8 cellular contexts compared by ENCODE assay signal in genomic region chr19:18418725-18419194, GRCh38. TPM values are rescaled to one million over a fixed set of nuclear protein-coding genes. Genes with fewer than 3 reads are reported as not detected.
A peak's percentile ranks its signal among the peaks of the same experiment; 100 is the strongest.
DNase-seq lines count a peak whose midpoint lies in the region; ATAC-seq and TF ChIP-seq lines count a peak whose summit lies in the region.

No MANE protein-coding gene starts in this region.

- H3K36me3 ChIP-seq in SJCRH30 (no peaks in the 10 kb centered on the region), endodermal cell (ENCODE audit: control insufficient read depth, insufficient read depth, low read length) (no peaks in the 10 kb centered on the region)
- H3K36me3 ChIP-seq in naive thymus-derived CD4-positive, alpha-beta T cell (ENCODE audit: control insufficient read depth in 2 of 3, insufficient read depth in 3 of 3, low read length in 3 of 3) = no peaks in the 10 kb centered on the region

- no peak overlapping the region for H3K27ac Mint-ChIP-seq in endodermal cell
- peak overlapping the region in 8 of 9 donors; percentile 32 to 83 (median 65) for H3K27ac Mint-ChIP-seq in naive thymus-derived CD4-positive, alpha-beta T cell

- no peak overlapping the region for H3K27ac ChIP-seq in SJCRH30
- H3K27ac ChIP-seq in endodermal cell (ENCODE audit: low read depth, low read length) = peak overlapping the region; percentile 58
- no peak overlapping the region for H3K27ac ChIP-seq in naive thymus-derived CD4-positive, alpha-beta T cell (ENCODE audit: low read depth, low read length)

- H3K4me1 Mint-ChIP-seq in endodermal cell = peaks cover 6% of the 10 kb centered on the region
- peaks cover 40 to 85% (median 78%) of the 10 kb centered on the region in 7 donors for H3K4me1 Mint-ChIP-seq in naive thymus-derived CD4-positive, alpha-beta T cell

- no peaks in the 10 kb centered on the region for H3K9me3 Mint-ChIP-seq in endodermal cell
- H3K9me3 Mint-ChIP-seq in naive thymus-derived CD4-positive, alpha-beta T cell = peaks cover 0 to 1% (median 0%) of the 10 kb centered on the region in 11 donors

- no peaks in the 10 kb centered on the region for H3K36me3 Mint-ChIP-seq in endodermal cell (ENCODE audit: low read depth)
- peaks cover 0 to 8% (median 0%) of the 10 kb centered on the region in 5 donors for H3K36me3 Mint-ChIP-seq in naive thymus-derived CD4-positive, alpha-beta T cell

- H3K9ac ChIP-seq in endodermal cell (ENCODE audit: extremely low read depth, low read length, poor library complexity, severe bottlenecking) = no peak overlapping the region

- peaks cover 66% of the 10 kb centered on the region for H3K27me3 Mint-ChIP-seq in endodermal cell (ENCODE audit: insufficient read depth)
- H3K27me3 Mint-ChIP-seq in naive thymus-derived CD4-positive, alpha-beta T cell = peaks cover 8 to 32% (median 20%) of the 10 kb centered on the region in 5 donors

- intact Hi-C loops in naive thymus-derived CD4-positive, alpha-beta T cell (cut with micrococcal nuclease) = loop anchor here (1.0 to 10.0 kb wide), 8 partner anchors 11 to 474 kb away; partner anchors contain the start of genes KXD1 (in 1 of the 2), LSM4 (in 1 of the 2), RAB3A (in 1 of the 2) and UPF1 (in 1 of the 2)

- in situ Hi-C loops in ACHN (cut with HindIII; ENCODE audit: low pct_ligation_motif_present, low pct_unique_long_range_greater_than_20kb, low sequenced_read_pairs) = no loop called here

- POLR2A ChIA-PET in naive thymus-derived CD4-positive, alpha-beta T cell (lab: Charles Lee) = interaction anchor here (0.7 to 2.1 kb wide), 9 partner anchors 10 to 413 kb away, joined by 3 to 13 read pairs (median 4); partner anchors contain the start of genes JUND, RAB3A and UPF1

- H3K27me3 ChIP-seq in SJCRH30 (no peaks in the 10 kb centered on the region), endodermal cell (ENCODE audit: control insufficient read depth, insufficient read depth, low read length, poor library complexity, severe bottlenecking) (peaks cover 10% of the 10 kb centered on the region)
- peaks cover 0 to 14% of the 10 kb centered on the region in 2 donors for H3K27me3 ChIP-seq in naive thymus-derived CD4-positive, alpha-beta T cell (ENCODE audit: control insufficient read depth in 2 of 2, insufficient read depth in 2 of 2, low read length in 2 of 2)

- peak overlapping the region; percentile 61 for H3K4me3 Mint-ChIP-seq in endodermal cell
- peak overlapping the region; percentile 74 to 90 (median 85) for H3K4me3 Mint-ChIP-seq in naive thymus-derived CD4-positive, alpha-beta T cell

- H3K9me3 ChIP-seq in SJCRH30 (replicated peaks) (no peaks in the 10 kb centered on the region), endodermal cell (ENCODE audit: control insufficient read depth, low read length) (no peaks in the 10 kb centered on the region)
- no peaks in the 10 kb centered on the region for H3K9me3 ChIP-seq in naive thymus-derived CD4-positive, alpha-beta T cell (ENCODE audit: control insufficient read depth in 2 of 3, low read length in 3 of 3)

- peaks cover 27% of the 10 kb centered on the region for H3K4me1 ChIP-seq in SJCRH30
- no peaks in the 10 kb centered on the region for H3K4me1 ChIP-seq in endodermal cell (ENCODE audit: control insufficient read depth, insufficient read depth, low read length)
- peaks cover 68 to 73% of the 10 kb centered on the region in 2 donors for H3K4me1 ChIP-seq in naive thymus-derived CD4-positive, alpha-beta T cell (ENCODE audit: control insufficient read depth in 2 of 2, insufficient read depth in 2 of 2, low read length in 2 of 2)

- ATAC-seq in naive thymus-derived CD4-positive, alpha-beta T cell = peak; percentile 30
- ATAC-seq in HG03039 (IDR thresholded peaks at IDR 0.05; ENCODE audit: unreplicated experiment) = no peak

- CTCF ChIA-PET in naive thymus-derived CD4-positive, alpha-beta T cell (lab: Charles Lee) = interaction anchor here (0.8 to 2.1 kb wide), 3 partner anchors 7 to 30 kb away, joined by 3 to 8 read pairs (median 7); no protein-coding TSS in a partner anchor

- WGBS in endodermal cell (ENCODE audit: insufficient coverage in 1 of 2, insufficient read length in 1 of 2), 2 experiments = 23 to 33% methylated on average over 10 to 30 of the region's 30 CpGs

- H3K4me3 ChIP-seq in SJCRH30 (peak overlapping the region; percentile 71), endodermal cell (ENCODE audit: low read length) (peak overlapping the region; percentile 59)
- peak overlapping the region; percentile 61 for H3K4me3 ChIP-seq in naive thymus-derived CD4-positive, alpha-beta T cell (ENCODE audit: low read length)

- no peak for TF ChIP-seq CTCF in endodermal cell (conservative IDR thresholded peaks at IDR 0.05)

- DNase-seq in stimulated activated CD4-positive, alpha-beta T cell treated with anti-CD3 and anti-CD28 coated beads, Interleukin-15, amount 100 ng/mL, for 24 hours = peak; percentile 51
- no peak for DNase-seq in stimulated activated CD4-positive, alpha-beta T cell treated with anti-CD3 and anti-CD28 coated beads, Interleukin-1b, Interleukin-23, amount 100 ng/mL, for 48 hours
- DNase-seq in SJCRH30 = peak; percentile 54 to 71
- no peak for DNase-seq in endodermal cell
- peak in 1 of 9 donors; percentile 41 for DNase-seq in naive thymus-derived CD4-positive, alpha-beta T cell
- no peak for DNase-seq in ACHN
- DNase-seq in AG20443 (ENCODE audit: low spot score) = no peak

RNA-seq across cellular contexts. Expression of gene SSBP4, which starts 0.4 kb away (rescaled TPM):
- 63.0 and 73.0 TPM in 2 replicates for total RNA-seq in SJCRH30 (2014; rRNA removed; shearing (Covaris generic))
- total RNA-seq in endodermal cell = 10 to 100 TPM; 35.9 to 43.5 TPM
- polyA plus RNA-seq in endodermal cell (2013, experiment 1 of 2) = 154 TPM
- 157 TPM for polyA plus RNA-seq in endodermal cell (2013, experiment 2 of 2)
- total RNA-seq in naive thymus-derived CD4-positive, alpha-beta T cell = 100 to 1,000 TPM in 1 of 5 experiments, 10 to 100 TPM in 4; 27.0 to 185 (median 40.7) TPM
- 10 to 100 TPM; 33.5 to 42.8 TPM for polyA plus RNA-seq in naive thymus-derived CD4-positive, alpha-beta T cell

RNA-seq across cellular contexts. Expression of gene ISYNA1, which starts 19.2 kb away (rescaled TPM):
- 7.4 and 7.5 TPM in 2 replicates for total RNA-seq in SJCRH30 (2014; rRNA removed; shearing (Covaris generic))
- total RNA-seq in endodermal cell = 100 to 1,000 TPM; 156 to 212 TPM
- polyA plus RNA-seq in endodermal cell (2013, experiment 1 of 2) = 502 TPM
- polyA plus RNA-seq in endodermal cell (2013, experiment 2 of 2) = 458 TPM
- total RNA-seq in naive thymus-derived CD4-positive, alpha-beta T cell = 10 to 100 TPM in 4 of 5 experiments, 1 to 10 TPM in 1; 9.5 to 42.5 (median 42.0) TPM
- 10 to 100 TPM; 21.9 to 29.0 TPM for polyA plus RNA-seq in naive thymus-derived CD4-positive, alpha-beta T cell

RNA-seq across cellular contexts. Expression of gene LRRC25, which starts 21.3 kb away (rescaled TPM):
- total RNA-seq in SJCRH30 (2014; rRNA removed; shearing (Covaris generic)) = not detected in 2 replicates
- total RNA-seq in endodermal cell = not detected
- polyA plus RNA-seq in endodermal cell (2013, experiment 1 of 2) = 0.21 TPM
- polyA plus RNA-seq in endodermal cell (2013, experiment 2 of 2) = 0.21 TPM
- 10 to 100 TPM in 1 of 5 experiments, 1 to 10 TPM in 2, under 1 TPM in 2; 0.15 to 68.6 (median 1.2) TPM for total RNA-seq in naive thymus-derived CD4-positive, alpha-beta T cell
- polyA plus RNA-seq in naive thymus-derived CD4-positive, alpha-beta T cell = under 1 TPM; 0.20 to 0.44 TPM

RNA-seq across cellular contexts. Expression of gene GDF15, which starts 32.8 kb away (rescaled TPM):
- 17.5 and 27.1 TPM in 2 replicates for total RNA-seq in SJCRH30 (2014; rRNA removed; shearing (Covaris generic))
- total RNA-seq in endodermal cell = 1 to 10 TPM in 1 of 2 donors, under 1 TPM in 1; 0.90 to 2.2 TPM
- polyA plus RNA-seq in endodermal cell (2013, experiment 1 of 2) = 15.5 TPM
- 18.2 TPM for polyA plus RNA-seq in endodermal cell (2013, experiment 2 of 2)
- total RNA-seq in naive thymus-derived CD4-positive, alpha-beta T cell = under 1 TPM in 4 of 5 experiments, not detected in 1; 0.32 to 0.73 (median 0.58) TPM
- not detected for polyA plus RNA-seq in naive thymus-derived CD4-positive, alpha-beta T cell

Comparison
In these comparisons a context has a peak if more than half of its experiments do, and no peak if none do; other contexts are left out.
1. DNase-seq: peak in stimulated activated CD4-positive, alpha-beta T cell treated with anti-CD3 and anti-CD28 coated beads, Interleukin-15, amount 100 ng/mL, for 24 hours (single experiment) and SJCRH30 (2 of 2); none in stimulated activated CD4-positive, alpha-beta T cell treated with anti-CD3 and anti-CD28 coated beads, Interleukin-1b, Interleukin-23, amount 100 ng/mL, for 48 hours (single experiment), endodermal cell (single experiment), ACHN (single experiment) and AG20443 (single experiment).
2. Peak in every context shown above with its lines, with median percentiles within 50 percentile points of each other: H3K4me3 ChIP-seq.